In genomic region chr17:7356779-7357178, GRCh38 we compare ENCODE assay signal across 26 cellular contexts. TPM values are rescaled to one million over a fixed set of nuclear protein-coding genes. Genes with fewer than 3 reads are reported as not detected.
DNase-seq lines count a peak whose midpoint lies in the region; ATAC-seq, FAIRE-seq and TF ChIP-seq lines count a peak whose summit lies in the region.
"Had no signal": no experiment of that assay in that cellular context is flagged by ENCODE, and none has a peak within 500 bp of the region (broad histone marks: within the 10 kb centered on the region; RNA-seq: fewer than 3 reads in every experiment).

No MANE protein-coding gene starts in this region.

- H3K4ac ChIP-seq in H1 (replicated peaks; ENCODE audit: insufficient read length, low read depth, low read length) (no peak overlapping the region), neuronal stem cell (ENCODE audit: low read length) (no peak overlapping the region)

- TF ChIP-seq CTCF in GM13977 (IDR thresholded peaks at IDR 0.05; ENCODE audit: extremely low read depth, insufficient read depth, missing control alignments) (no peak), H1 (IDR thresholded peaks at IDR 0.05; ENCODE audit: control extremely low read depth in 1 of 3, insufficient read depth in 1 of 3, low read depth in 1 of 3, low read length in 3 of 3) (no peak), suprapubic skin (IDR thresholded peaks at IDR 0.05) (no peak), osteocyte (IDR thresholded peaks at IDR 0.05) (no peak)
- TF ChIP-seq CTCF in CD8-positive, alpha-beta T cell (IDR thresholded peaks at IDR 0.05) = no peak

- H3K14ac ChIP-seq in H1 (ENCODE audit: insufficient read length) (no peak overlapping the region), neuronal stem cell (ENCODE audit: low read length) (peak overlapping the region; percentile 6)

- in situ Hi-C loops in GM13977 (cut with MboI; ENCODE audit: low pct_unique_long_range_greater_than_20kb, low sequenced_read_pairs, unreplicated experiment) = loop anchor here (25.0 kb wide), 1 partner anchor 206 kb away; the partner anchor contains the start of genes SENP3 and TNFSF13

- H3K23ac ChIP-seq in H1 (ENCODE audit: insufficient read length) (no peak overlapping the region), neuronal stem cell (ENCODE audit: low read depth, low read length, poor library complexity) (no peak overlapping the region)

- H2BK5ac ChIP-seq in H1 (ENCODE audit: low read depth, low read length) (no peak overlapping the region), neuronal stem cell (ENCODE audit: low read length) (peak overlapping the region; percentile 30)

- no peak for TF ChIP-seq RAD21 in H1 (IDR thresholded peaks at IDR 0.05 in 1 of 2, conservative IDR thresholded peaks at IDR 0.05 in 1 of 2; ENCODE audit: low read depth in 2 of 2, low read length in 2 of 2)

- H3K27ac ChIP-seq in H1 (ENCODE audit: low read depth, low read length) = no peak overlapping the region
- no peak overlapping the region for H3K27ac ChIP-seq in neuronal stem cell (replicated peaks; ENCODE audit: low read length)
- peak overlapping the region; percentile 57 for H3K27ac ChIP-seq in suprapubic skin
- H3K27ac ChIP-seq in CD8-positive, alpha-beta T cell (ENCODE audit: low read depth, low read length) = no peak overlapping the region
- H3K27ac ChIP-seq: ascending aorta, hepatocyte had no signal

- no peak overlapping the region for H3K27ac Mint-ChIP-seq in osteocyte (ENCODE audit: unreplicated experiment)
- no peak overlapping the region for H3K27ac Mint-ChIP-seq in CD8-positive, alpha-beta T cell
- H3K27ac Mint-ChIP-seq: activated naive CD8-positive, alpha-beta T cell; dendritic cell treated with granulocyte-macrophage colony-stimulating factor and Interleukin-4, amounts not matched to agents 40 ng/mL and 50 ng/mL, for 4 days; endodermal cell; T-helper 2 cell treated with Interferon-gamma antibody and Interleukin-4, amounts not matched to agents 5 μg/mL and 100 μg/mL, for 36 hours had no signal

- H2BK20ac ChIP-seq in H1 (ENCODE audit: low read length) = no peak overlapping the region

- no peak overlapping the region for H3K9ac ChIP-seq in H1 (replicated peaks in 1 of 4; ENCODE audit: extremely low read depth in 1 of 4, low read depth in 3 of 4, low read length in 3 of 4)
- H3K9ac ChIP-seq in neuronal stem cell (ENCODE audit: low read depth, low read length, poor library complexity) = no peak overlapping the region

- no peak overlapping the region for H4K91ac ChIP-seq in H1 (replicated peaks; ENCODE audit: insufficient read length, low read length)
- no peak overlapping the region for H4K91ac ChIP-seq in neuronal stem cell (ENCODE audit: low read depth, low read length, poor library complexity)

- H2BK120ac ChIP-seq in H1 (replicated peaks; ENCODE audit: low read depth, low read length) (no peak overlapping the region), neuronal stem cell (ENCODE audit: low read depth, low read length) (peak overlapping the region; percentile 77)

- peak overlapping the region; percentile 81; the same call in 1 of the 2 replicates for H2BK15ac ChIP-seq in H1 (ENCODE audit: low read length)
- peak overlapping the region; percentile 35 for H2BK15ac ChIP-seq in neuronal stem cell (ENCODE audit: low read length)

- peaks cover 36% of the 10 kb centered on the region for H3K4me1 Mint-ChIP-seq in osteocyte (ENCODE audit: unreplicated experiment)
- peaks cover 17% of the 10 kb centered on the region for H3K4me1 Mint-ChIP-seq in CD8-positive, alpha-beta T cell (ENCODE audit: low read depth)

- no peaks in the 10 kb centered on the region for H4K20me1 ChIP-seq in H1 (replicated peaks in 1 of 2; ENCODE audit: control insufficient read depth in 1 of 2, insufficient read depth in 2 of 2, low read length in 2 of 2)

- CTCF ChIA-PET in H1 (lab: Charles Lee; ENCODE audit: partially characterized antibody) = interaction anchor here (0.6 to 6.5 kb wide), 29 partner anchors 11 to 216 kb away, joined by 3 to 56 read pairs (median 7); partner anchors contain the start of genes ACAP1, CHRNB1, NEURL4 and PLSCR3
- CTCF ChIA-PET in CD8-positive, alpha-beta T cell (lab: Charles Lee) = interaction anchor here (0.6 to 7.5 kb wide), 39 partner anchors 10 to 630 kb away, joined by 3 to 120 read pairs (median 6); partner anchors contain the start of genes ACAP1, CHRNB1, FGF11 and NEURL4

- intact Hi-C loops in CD8-positive, alpha-beta T cell (cut with DNase I, micrococcal nuclease) = loop anchor here (1.0 to 10.0 kb wide), 9 partner anchors 60 to 328 kb away; partner anchors contain the start of genes SENP3 (in 2 of the 2), TP53 (in 2 of the 2), WRAP53 (in 2 of the 2) and POLR2A (in 1 of the 2)

- H3K36me3 Mint-ChIP-seq in osteocyte (ENCODE audit: unreplicated experiment) = no peaks in the 10 kb centered on the region
- peaks cover 3% of the 10 kb centered on the region for H3K36me3 Mint-ChIP-seq in CD8-positive, alpha-beta T cell
- H3K36me3 Mint-ChIP-seq: activated naive CD8-positive, alpha-beta T cell; naive B cell had no signal

- no peaks in the 10 kb centered on the region for H3K79me1 ChIP-seq in H1 (ENCODE audit: low read depth, low read length)
- H3K79me1 ChIP-seq in neuronal stem cell (ENCODE audit: low read depth, low read length) = peaks cover 6% of the 10 kb centered on the region

- no peak for FAIRE-seq in H1 (lab: Jason Lieb, UNC)
- FAIRE-seq: A549, frontal cortex had no signal

- no peak overlapping the region; the same call in 1 of the 2 replicates for H4K8ac ChIP-seq in H1 (ENCODE audit: extremely low read depth, insufficient read depth, low read length)
- H4K8ac ChIP-seq in neuronal stem cell (ENCODE audit: low read depth, low read length) = no peak overlapping the region

- H3K18ac ChIP-seq in H1 (ENCODE audit: extremely low read depth, low read length) (0 out of 2 replicates have a peak overlapping the region, but pooled peaks have one; percentile 32), neuronal stem cell (ENCODE audit: low read length) (no peak overlapping the region)

- no peak overlapping the region for H3K56ac ChIP-seq in H1 (replicated peaks; ENCODE audit: insufficient read length, low read depth, low read length)

- H3K4me3 ChIP-seq in H1 (ENCODE audit: extremely low read depth in 1 of 4, insufficient read depth in 2 of 4, low read depth in 3 of 4, low read length in 4 of 4) = peak overlapping the region in 1 of 4 experiments; percentile 45; a peak in 2 of 8 replicates
- no peak overlapping the region for H3K4me3 ChIP-seq in neuronal stem cell (ENCODE audit: low read length in 2 of 2)
- no peak overlapping the region for H3K4me3 ChIP-seq in suprapubic skin
- no peak overlapping the region for H3K4me3 ChIP-seq in CD8-positive, alpha-beta T cell (ENCODE audit: low read depth, low read length)
- H3K4me3 ChIP-seq: A549, ascending aorta, hepatocyte had no signal

- H3K27me3 Mint-ChIP-seq in osteocyte (ENCODE audit: unreplicated experiment) = no peaks in the 10 kb centered on the region
- peaks cover 4% of the 10 kb centered on the region for H3K27me3 Mint-ChIP-seq in CD8-positive, alpha-beta T cell (ENCODE audit: low read depth)
- H3K27me3 Mint-ChIP-seq: activated naive CD8-positive, alpha-beta T cell had no signal

- H3K4me1 ChIP-seq in H1 (replicated peaks in 1 of 4; ENCODE audit: control insufficient read depth in 3 of 4, insufficient read depth in 4 of 4, low read length in 3 of 4) (peaks cover 0 to 8% (median 2%) of the 10 kb centered on the region in 4 experiments; a peak in 5 of 7 replicates), neuronal stem cell (ENCODE audit: control insufficient read depth in 2 of 2, insufficient read depth in 1 of 2, low read depth in 1 of 2, low read length in 2 of 2) (peaks cover 17 to 38% of the 10 kb centered on the region in 2 donors), suprapubic skin (peaks cover 44% of the 10 kb centered on the region)
- H3K4me1 ChIP-seq in CD8-positive, alpha-beta T cell (ENCODE audit: insufficient read depth, low read length) = peaks cover 23% of the 10 kb centered on the region
- H3K4me1 ChIP-seq: BE2C had no signal

- H2BK12ac ChIP-seq in H1 (ENCODE audit: low read depth, low read length) (no peak overlapping the region), neuronal stem cell (ENCODE audit: low read length) (no peak overlapping the region)

- peaks cover 2% of the 10 kb centered on the region; the same call in 1 of the 2 replicates for H3K23me2 ChIP-seq in H1 (ENCODE audit: low read depth, low read length)

- no peak overlapping the region for H2AFZ ChIP-seq in H1 (ENCODE audit: low read length)
- no peak overlapping the region for H2AFZ ChIP-seq in neuronal stem cell (ENCODE audit: low read length)
- H2AFZ ChIP-seq: hepatocyte had no signal

- H3K4me2 ChIP-seq in H1 (ENCODE audit: insufficient read depth in 1 of 2, low read depth in 2 of 2, low read length in 2 of 2) (peak overlapping the region in 1 of 2 experiments; percentile 3; a peak in 1 of 4 replicates), neuronal stem cell (ENCODE audit: insufficient read depth, low read length, poor library complexity, severe bottlenecking) (no peak overlapping the region)
- H3K4me2 ChIP-seq: hepatocyte had no signal

- H3K79me2 ChIP-seq in H1 (ENCODE audit: control insufficient read depth in 1 of 2, insufficient read depth in 2 of 2, low read length in 2 of 2) = no peaks in the 10 kb centered on the region

- no peaks in the 10 kb centered on the region for H3K9me3 Mint-ChIP-seq in osteocyte (ENCODE audit: unreplicated experiment)
- H3K9me3 Mint-ChIP-seq in CD8-positive, alpha-beta T cell = no peaks in the 10 kb centered on the region
- H3K9me3 Mint-ChIP-seq: dendritic cell treated with granulocyte-macrophage colony-stimulating factor and Interleukin-4, amounts not matched to agents 40 ng/mL and 50 ng/mL, for 4 days; endodermal cell; naive B cell; stimulated activated effector memory CD8-positive, alpha-beta T cell treated with anti-CD3 and anti-CD28 coated beads, Interleukin-12 subunit alpha, Interleukin-12 subunit beta, amount 100 ng/mL, for 72 hours; T-helper 2 cell treated with Interferon-gamma antibody and Interleukin-4, amounts not matched to agents 5 μg/mL and 100 μg/mL, for 36 hours had no signal

- no peak for TF ChIP-seq POLR2A in H1 (IDR thresholded peaks at IDR 0.05; ENCODE audit: control extremely low read depth in 1 of 2, low read depth in 2 of 2, low read length in 2 of 2)
- TF ChIP-seq POLR2A in suprapubic skin (IDR thresholded peaks at IDR 0.05) = no peak

- ATAC-seq in HG03097 (IDR thresholded peaks at IDR 0.05; ENCODE audit: low FRiP score, unreplicated experiment) = no peak
- no peak for ATAC-seq in CD8-positive, alpha-beta T cell

- H3K4me3 Mint-ChIP-seq in osteocyte (ENCODE audit: unreplicated experiment) = no peak overlapping the region
- H3K4me3 Mint-ChIP-seq in CD8-positive, alpha-beta T cell = no peak overlapping the region
- H3K4me3 Mint-ChIP-seq: activated naive CD8-positive, alpha-beta T cell; dendritic cell treated with granulocyte-macrophage colony-stimulating factor and Interleukin-4, amounts not matched to agents 40 ng/mL and 50 ng/mL, for 4 days; endodermal cell; T-helper 2 cell treated with Interferon-gamma antibody and Interleukin-4, amounts not matched to agents 5 μg/mL and 100 μg/mL, for 36 hours had no signal

- TF ChIP-seq EP300 in H1 (IDR thresholded peaks at IDR 0.05; ENCODE audit: borderline replicate concordance in 1 of 2, low read depth in 2 of 2, low read length in 2 of 2) (no peak), suprapubic skin (IDR thresholded peaks at IDR 0.05) (no peak)

- H3K9me3 ChIP-seq in H1 (ENCODE audit: insufficient read depth in 2 of 2, low read depth in 1 of 2, low read length in 1 of 2) (no peaks in the 10 kb centered on the region), neuronal stem cell (replicated peaks in 1 of 2; ENCODE audit: control insufficient read depth in 2 of 2, insufficient read depth in 1 of 2, low read depth in 1 of 2, low read length in 2 of 2) (no peaks in the 10 kb centered on the region), suprapubic skin (no peaks in the 10 kb centered on the region)
- no peaks in the 10 kb centered on the region for H3K9me3 ChIP-seq in CD8-positive, alpha-beta T cell (ENCODE audit: low read length)
- H3K9me3 ChIP-seq: A549, ascending aorta, BE2C had no signal

- 81% methylated on average over 8 of the region's 8 CpGs; no CpG with 5 or more reads in 1 of the 2 experiments for WGBS in H1 (ENCODE audit: extremely low coverage in 1 of 2, insufficient coverage in 1 of 2, insufficient read length in 1 of 2, insufficient replicate concordance in 2 of 2, low coverage in 1 of 2, low lambda C conversion rate in 2 of 2, missing lambda C conversion rate in 1 of 2), 2 experiments
- WGBS in neuronal stem cell (ENCODE audit: extremely low coverage in 2 of 2, insufficient read length in 2 of 2, insufficient replicate concordance in 1 of 2), 2 donors = no CpG with 5 or more reads among the region's 8 CpGs
- WGBS in suprapubic skin = 18% methylated on average over 2 of the region's 8 CpGs

- H3K27me3 ChIP-seq in H1 (replicated peaks in 1 of 4; ENCODE audit: control insufficient read depth in 3 of 4, extremely low read depth in 1 of 4, insufficient read depth in 3 of 4, low read length in 3 of 4) (no peaks in the 10 kb centered on the region), neuronal stem cell (ENCODE audit: control insufficient read depth in 3 of 3, insufficient read depth in 3 of 3, low read depth in 1 of 3, low read length in 3 of 3) (peaks cover 0 to 3% (median 0%) of the 10 kb centered on the region in 3 experiments), suprapubic skin (no peaks in the 10 kb centered on the region)
- no peaks in the 10 kb centered on the region for H3K27me3 ChIP-seq in CD8-positive, alpha-beta T cell (ENCODE audit: insufficient read depth, low read length)
- H3K27me3 ChIP-seq: ascending aorta, BE2C, hepatocyte had no signal

- POLR2A ChIA-PET in H1 (lab: Charles Lee; ENCODE audit: partially characterized antibody) = interaction anchor here (0.7 to 2.2 kb wide), 8 partner anchors 11 to 128 kb away, joined by 3 to 8 read pairs (median 4); partner anchors contain the start of genes ACAP1, FGF11, POLR2A and SLC35G6
- POLR2A ChIA-PET in CD8-positive, alpha-beta T cell (lab: Charles Lee) = interaction anchor here (0.9 to 2.8 kb wide), 7 partner anchors 19 to 204 kb away, joined by 3 to 13 read pairs (median 6); partner anchors contain the start of genes ACAP1 and PLSCR3

- H4K5ac ChIP-seq in H1 (ENCODE audit: insufficient read length, low read depth, low read length) = no peak overlapping the region

- H3K36me3 ChIP-seq in H1 (ENCODE audit: control insufficient read depth in 2 of 4, insufficient read depth in 4 of 4, low read length in 3 of 4) = no peaks in the 10 kb centered on the region
- H3K36me3 ChIP-seq in neuronal stem cell (replicated peaks in 1 of 2; ENCODE audit: control insufficient read depth in 2 of 2, insufficient read depth in 2 of 2, low read length in 2 of 2) = no peaks in the 10 kb centered on the region
- no peaks in the 10 kb centered on the region for H3K36me3 ChIP-seq in suprapubic skin
- no peaks in the 10 kb centered on the region for H3K36me3 ChIP-seq in CD8-positive, alpha-beta T cell (ENCODE audit: insufficient read depth, low read length)
- H3K36me3 ChIP-seq: ascending aorta, BE2C had no signal

- no peak overlapping the region for H2AK5ac ChIP-seq in H1 (ENCODE audit: low read depth, low read length)
- H2AK5ac ChIP-seq in neuronal stem cell (ENCODE audit: low read depth, low read length) = peak overlapping the region; percentile 37

- peak; percentile 5 for DNase-seq in GM13977 (ENCODE audit: low spot score)
- no peak for DNase-seq in H1 (ENCODE audit: low read depth in 1 of 2, low spot score in 2 of 2)
- DNase-seq in neuronal stem cell (ENCODE audit: low spot score) = no peak
- no peak for DNase-seq in suprapubic skin (ENCODE audit: low spot score in 2 of 2)
- DNase-seq in stimulated activated CD4-positive, alpha-beta T cell treated with anti-CD3 and anti-CD28 coated beads, Interleukin-15, amount 100 ng/mL, for 24 hours = no peak
- DNase-seq in osteocyte (ENCODE audit: extremely low spot score, unreplicated experiment) = no peak
- DNase-seq in CD8-positive, alpha-beta T cell = no peak
- DNase-seq: NCI-H2171 treated with DMSO at 0.1 percent for 48 hours had no signal

RNA-seq across cellular contexts. Expression of gene TMEM95, which starts 1.8 kb away (rescaled TPM):
- total RNA-seq in H1 (2021; fragmentation: NEBNext Ultra II Directional; extraction: Animal tissue kit (Norgen Biotek cat#: 25700)) = 0.38 TPM in 1 of 2 replicates, not detected in the other
- not detected in 2 replicates for polyA plus RNA-seq in H1 (2011; rRNA removed)
- polyA plus RNA-seq in H1 (2011; cell fraction: cytosol; rRNA removed) = not detected
- polyA plus RNA-seq in H1 (2011; cell fraction: nucleus; rRNA removed) = not detected
- polyA plus RNA-seq in H1 (2012, experiment 1 of 2) = not detected in 4 replicates
- not detected for polyA plus RNA-seq in H1 (2012, experiment 2 of 2)
- not detected for polyA plus RNA-seq in H1 (2013, experiment 1 of 2)
- not detected for polyA plus RNA-seq in H1 (2013, experiment 2 of 2)
- not detected in 2 replicates for polyA minus RNA-seq in H1 (2011; rRNA and poly(A)+ RNA removed)
- not detected for polyA minus RNA-seq in H1 (2011; cell fraction: cytosol; rRNA and poly(A)+ RNA removed)
- not detected for polyA minus RNA-seq in H1 (2011; cell fraction: nucleus; rRNA and poly(A)+ RNA removed)
- not detected for polyA plus RNA-seq in neuronal stem cell (2013, experiment 1 of 2)
- not detected for polyA plus RNA-seq in neuronal stem cell (2013, experiment 2 of 2)
- total RNA-seq in suprapubic skin = under 1 TPM in 1 of 4 donors, not detected in 3; 0.44 TPM
- not detected in 2 replicates for total RNA-seq in osteocyte
- total RNA-seq in CD8-positive, alpha-beta T cell = not detected
- total RNA-seq: ascending aorta, endodermal cell, esophagus mucosa, frontal cortex, hepatocyte, left cardiac atrium, LHCN-M2, PC-3, renal cortical epithelial cell, Right ventricle myocardium inferior had no signal
- polyA plus RNA-seq: A549, hepatocyte had no signal

RNA-seq across cellular contexts. Expression of gene KCTD11, which starts 4.8 kb away (rescaled TPM):
- 8.7 and 9.2 TPM in 2 replicates for total RNA-seq in H1 (2021; fragmentation: NEBNext Ultra II Directional; extraction: Animal tissue kit (Norgen Biotek cat#: 25700))
- polyA plus RNA-seq in H1 (2011; rRNA removed) = 8.6 and 11.7 TPM in 2 replicates
- 8.3 TPM for polyA plus RNA-seq in H1 (2011; cell fraction: cytosol; rRNA removed)
- 7.2 TPM for polyA plus RNA-seq in H1 (2011; cell fraction: nucleus; rRNA removed)
- 8.6 to 9.4 TPM (median 9.2 TPM) in 4 replicates for polyA plus RNA-seq in H1 (2012, experiment 1 of 2)
- polyA plus RNA-seq in H1 (2012, experiment 2 of 2) = 11.2 TPM
- 4.6 TPM for polyA plus RNA-seq in H1 (2013, experiment 1 of 2)
- polyA plus RNA-seq in H1 (2013, experiment 2 of 2) = 4.5 TPM
- 6.0 and 7.7 TPM in 2 replicates for polyA minus RNA-seq in H1 (2011; rRNA and poly(A)+ RNA removed)
- 3.0 TPM for polyA minus RNA-seq in H1 (2011; cell fraction: cytosol; rRNA and poly(A)+ RNA removed)
- polyA minus RNA-seq in H1 (2011; cell fraction: nucleus; rRNA and poly(A)+ RNA removed) = 5.4 TPM
- polyA plus RNA-seq in neuronal stem cell (2013, experiment 1 of 2) = 6.9 TPM
- polyA plus RNA-seq in neuronal stem cell (2013, experiment 2 of 2) = 6.6 TPM
- 10 to 100 TPM in 3 of 4 donors, 1 to 10 TPM in 1; 9.1 to 50.1 (median 32.4) TPM for total RNA-seq in suprapubic skin
- 12.7 and 13.3 TPM in 2 replicates for total RNA-seq in osteocyte
- 1 to 10 TPM; 1.4 to 1.8 TPM for total RNA-seq in CD8-positive, alpha-beta T cell

RNA-seq across cellular contexts. Expression of gene ACAP1, which starts 20.4 kb away (rescaled TPM):
- total RNA-seq in H1 (2021; fragmentation: NEBNext Ultra II Directional; extraction: Animal tissue kit (Norgen Biotek cat#: 25700)) = 45.1 and 49.2 TPM in 2 replicates
- 11.9 and 18.0 TPM in 2 replicates for polyA plus RNA-seq in H1 (2011; rRNA removed)
- polyA plus RNA-seq in H1 (2011; cell fraction: cytosol; rRNA removed) = 21.2 TPM
- 48.4 TPM for polyA plus RNA-seq in H1 (2011; cell fraction: nucleus; rRNA removed)
- polyA plus RNA-seq in H1 (2012, experiment 1 of 2) = 17.1 to 31.0 TPM (median 26.1 TPM) in 4 replicates
- 15.8 TPM for polyA plus RNA-seq in H1 (2012, experiment 2 of 2)
- 41.6 TPM for polyA plus RNA-seq in H1 (2013, experiment 1 of 2)
- polyA plus RNA-seq in H1 (2013, experiment 2 of 2) = 42.2 TPM
- 9.9 and 20.3 TPM in 2 replicates for polyA minus RNA-seq in H1 (2011; rRNA and poly(A)+ RNA removed)
- polyA minus RNA-seq in H1 (2011; cell fraction: cytosol; rRNA and poly(A)+ RNA removed) = 11.6 TPM
- polyA minus RNA-seq in H1 (2011; cell fraction: nucleus; rRNA and poly(A)+ RNA removed) = 10.8 TPM
- 6.8 TPM for polyA plus RNA-seq in neuronal stem cell (2013, experiment 1 of 2)
- 5.7 TPM for polyA plus RNA-seq in neuronal stem cell (2013, experiment 2 of 2)
- 10 to 100 TPM in 1 of 4 donors, 1 to 10 TPM in 2, under 1 TPM in 1; 0.70 to 12.4 (median 4.5) TPM for total RNA-seq in suprapubic skin
- total RNA-seq in osteocyte = 2.0 and 4.2 TPM in 2 replicates
- total RNA-seq in CD8-positive, alpha-beta T cell = 100 to 1,000 TPM; 432 to 451 TPM
- total RNA-seq: hepatocyte, LHCN-M2, PC-3 had no signal

RNA-seq across cellular contexts. Expression of gene TNK1, which starts 24.1 kb away (rescaled TPM):
- total RNA-seq in H1 (2021; fragmentation: NEBNext Ultra II Directional; extraction: Animal tissue kit (Norgen Biotek cat#: 25700)) = 7.6 and 8.7 TPM in 2 replicates
- polyA plus RNA-seq in H1 (2011; rRNA removed) = 9.5 and 13.4 TPM in 2 replicates
- polyA plus RNA-seq in H1 (2011; cell fraction: cytosol; rRNA removed) = 11.4 TPM
- polyA plus RNA-seq in H1 (2011; cell fraction: nucleus; rRNA removed) = 29.0 TPM
- polyA plus RNA-seq in H1 (2012, experiment 1 of 2) = 4.3 to 9.7 TPM (median 7.4 TPM) in 4 replicates
- 10.4 TPM for polyA plus RNA-seq in H1 (2012, experiment 2 of 2)
- polyA plus RNA-seq in H1 (2013, experiment 1 of 2) = 4.5 TPM
- polyA plus RNA-seq in H1 (2013, experiment 2 of 2) = 4.4 TPM
- polyA minus RNA-seq in H1 (2011; rRNA and poly(A)+ RNA removed) = 10.3 and 12.6 TPM in 2 replicates
- 8.7 TPM for polyA minus RNA-seq in H1 (2011; cell fraction: cytosol; rRNA and poly(A)+ RNA removed)
- 15.5 TPM for polyA minus RNA-seq in H1 (2011; cell fraction: nucleus; rRNA and poly(A)+ RNA removed)
- 0.91 TPM for polyA plus RNA-seq in neuronal stem cell (2013, experiment 1 of 2)
- polyA plus RNA-seq in neuronal stem cell (2013, experiment 2 of 2) = 0.89 TPM
- 10 to 100 TPM; 15.3 to 42.9 (median 20.7) TPM for total RNA-seq in suprapubic skin
- not detected in 2 replicates for total RNA-seq in osteocyte
- total RNA-seq in CD8-positive, alpha-beta T cell = 10 to 100 TPM in 1 of 2 experiments, 1 to 10 TPM in 1; 9.9 to 10.0 TPM
- total RNA-seq: LHCN-M2 had no signal

RNA-seq across cellular contexts. Expression of gene NEURL4, which starts 27.6 kb away (rescaled TPM):
- total RNA-seq in H1 (2021; fragmentation: NEBNext Ultra II Directional; extraction: Animal tissue kit (Norgen Biotek cat#: 25700)) = 46.8 and 55.4 TPM in 2 replicates
- 29.6 and 39.9 TPM in 2 replicates for polyA plus RNA-seq in H1 (2011; rRNA removed)
- 25.8 TPM for polyA plus RNA-seq in H1 (2011; cell fraction: cytosol; rRNA removed)
- polyA plus RNA-seq in H1 (2011; cell fraction: nucleus; rRNA removed) = 261 TPM
- polyA plus RNA-seq in H1 (2012, experiment 1 of 2) = 32.3 to 49.5 TPM (median 46.3 TPM) in 4 replicates
- polyA plus RNA-seq in H1 (2012, experiment 2 of 2) = 25.9 TPM
- polyA plus RNA-seq in H1 (2013, experiment 1 of 2) = 18.6 TPM
- polyA plus RNA-seq in H1 (2013, experiment 2 of 2) = 19.7 TPM
- polyA minus RNA-seq in H1 (2011; rRNA and poly(A)+ RNA removed) = 32.3 and 33.5 TPM in 2 replicates
- polyA minus RNA-seq in H1 (2011; cell fraction: cytosol; rRNA and poly(A)+ RNA removed) = 21.3 TPM
- polyA minus RNA-seq in H1 (2011; cell fraction: nucleus; rRNA and poly(A)+ RNA removed) = 76.2 TPM
- polyA plus RNA-seq in neuronal stem cell (2013, experiment 1 of 2) = 15.9 TPM
- 15.0 TPM for polyA plus RNA-seq in neuronal stem cell (2013, experiment 2 of 2)
- total RNA-seq in suprapubic skin (10 to 100 TPM; 11.7 to 51.3 (median 20.6) TPM), osteocyte (38.0 and 45.1 TPM in 2 replicates)
- 10 to 100 TPM; 29.1 to 32.2 TPM for total RNA-seq in CD8-positive, alpha-beta T cell
